6 cellular contexts compared by ENCODE assay signal in genomic region chr7:104794589-104794988, GRCh38.
"Had no signal": no experiment of that assay in that cellular context is flagged by ENCODE, and none has a peak within 500 bp of the region (broad histone marks: within the 10 kb centered on the region; RNA-seq: fewer than 3 reads in every experiment).

No MANE protein-coding gene starts in this region.

- H3K4me3 ChIP-seq: GM23248 had no signal

- FAIRE-seq: HTR-8/SVneo had no signal

- H3K27ac ChIP-seq: GM23248 had no signal

- DNase-seq: GM23248, GOT3, H9, HCEC 1CT, KBM-7 had no signal
